Comparison of ENCODE assay signal across 8 cellular contexts in genomic region chr19:41537789-41538188, GRCh38. TPM values are rescaled to one million over a fixed set of nuclear protein-coding genes. Genes with fewer than 3 reads are reported as not detected.
DNase-seq lines count a peak whose midpoint lies in the region; ATAC-seq and TF ChIP-seq lines count a peak whose summit lies in the region.

No MANE protein-coding gene starts in this region.

- TF ChIP-seq POLR2A in esophagus muscularis mucosa (IDR thresholded peaks at IDR 0.05; ENCODE audit: low read depth), result no peak

- H3K27ac ChIP-seq in PC-3 (ENCODE audit: low read length), result no peak overlapping the region
- no peak overlapping the region for H3K27ac ChIP-seq in esophagus muscularis mucosa (replicated peaks in 1 of 4)

- H3K4me3 ChIP-seq in PC-3 (ENCODE audit: low read length), result no peak overlapping the region
- H3K4me3 ChIP-seq in esophagus muscularis mucosa, result no peak overlapping the region

- H3K27me3 ChIP-seq in PC-3 (ENCODE audit: low read length) (peaks cover 23% of the 10 kb centered on the region), esophagus muscularis mucosa (peaks cover 0 to 54% (median 0%) of the 10 kb centered on the region in 4 donors)

- no peak for ATAC-seq in stimulated activated naive CD8-positive, alpha-beta T cell treated with anti-CD3 and anti-CD28 coated beads, Interleukin-15, Interleukin-2, amounts not matched to agents 100 U/mL and 50 U/mL, for 24 hours
- ATAC-seq in PC-3 (no peak), HG02588 (IDR thresholded peaks at IDR 0.05; ENCODE audit: unreplicated experiment) (no peak)

- peaks cover 63% of the 10 kb centered on the region for H3K4me1 Mint-ChIP-seq in stimulated activated naive CD8-positive, alpha-beta T cell treated with anti-CD3 and anti-CD28 coated beads, Interleukin-15, Interleukin-2, amounts not matched to agents 100 ng/mL and 50 ng/mL, for 24 hours (ENCODE audit: low read depth)
- peaks cover 24 to 40% of the 10 kb centered on the region in 2 donors for H3K4me1 Mint-ChIP-seq in immature natural killer cell

- H3K9me3 Mint-ChIP-seq in stimulated activated naive CD8-positive, alpha-beta T cell treated with anti-CD3 and anti-CD28 coated beads, Interleukin-15, Interleukin-2, amounts not matched to agents 100 ng/mL and 50 ng/mL, for 24 hours, result no peaks in the 10 kb centered on the region
- no peaks in the 10 kb centered on the region for H3K9me3 Mint-ChIP-seq in immature natural killer cell

- H3K4me1 ChIP-seq in PC-3 (ENCODE audit: insufficient read depth, low read length) (no peaks in the 10 kb centered on the region), esophagus muscularis mucosa (peaks cover 0 to 7% (median 2%) of the 10 kb centered on the region in 4 donors)

- WGBS in esophagus muscularis mucosa, result 46% methylated on average over 1 of the region's 1 CpG

- intact Hi-C loops in PC-3 (cut with micrococcal nuclease) (no loop called here), esophagus muscularis mucosa (cut with DNase I) (no loop called here)

- H3K36me3 ChIP-seq in PC-3 (ENCODE audit: low read depth, low read length) (no peaks in the 10 kb centered on the region), esophagus muscularis mucosa (no peaks in the 10 kb centered on the region)

- peak overlapping the region; percentile 10 for H3K27ac Mint-ChIP-seq in stimulated activated naive CD8-positive, alpha-beta T cell treated with anti-CD3 and anti-CD28 coated beads, Interleukin-15, Interleukin-2, amounts not matched to agents 100 ng/mL and 50 ng/mL, for 24 hours
- peak overlapping the region in 1 of 6 donors; percentile 25 for H3K27ac Mint-ChIP-seq in immature natural killer cell

- CTCF ChIA-PET in PC-3 (lab: Charles Lee), result no interaction called here

- H3K9me2 ChIP-seq in PC-3 (replicated peaks; ENCODE audit: low read length), result no peaks in the 10 kb centered on the region

- POLR2A ChIA-PET in PC-3 (lab: Charles Lee; ENCODE audit: unreplicated experiment), result no interaction called here

- peaks cover 3% of the 10 kb centered on the region for H3K36me3 Mint-ChIP-seq in stimulated activated naive CD8-positive, alpha-beta T cell treated with anti-CD3 and anti-CD28 coated beads, Interleukin-15, Interleukin-2, amounts not matched to agents 100 ng/mL and 50 ng/mL, for 24 hours (ENCODE audit: low read depth)
- H3K36me3 Mint-ChIP-seq in immature natural killer cell, result no peaks in the 10 kb centered on the region

- H3K4me3 Mint-ChIP-seq in stimulated activated naive CD8-positive, alpha-beta T cell treated with anti-CD3 and anti-CD28 coated beads, Interleukin-15, Interleukin-2, amounts not matched to agents 100 ng/mL and 50 ng/mL, for 24 hours, result no peak overlapping the region
- H3K4me3 Mint-ChIP-seq in immature natural killer cell, result no peak overlapping the region

- no peak overlapping the region for H3K9ac ChIP-seq in PC-3 (ENCODE audit: low read length)

- no peak for TF ChIP-seq EP300 in esophagus muscularis mucosa (IDR thresholded peaks at IDR 0.05)

- H3K27me3 Mint-ChIP-seq in stimulated activated naive CD8-positive, alpha-beta T cell treated with anti-CD3 and anti-CD28 coated beads, Interleukin-15, Interleukin-2, amounts not matched to agents 100 ng/mL and 50 ng/mL, for 24 hours, result no peaks in the 10 kb centered on the region
- peaks cover 3 to 4% (median 4%) of the 10 kb centered on the region in 3 donors for H3K27me3 Mint-ChIP-seq in immature natural killer cell (ENCODE audit: low read depth in 3 of 3)

- BruUV-seq in PC-3 (replicated peaks; lab: Mats Ljungman, UMichigan), result no TSS peak

- no peak overlapping the region for H3K4me2 ChIP-seq in PC-3 (ENCODE audit: low read length)

- DNase-seq in stimulated activated naive CD8-positive, alpha-beta T cell treated with anti-CD3 and anti-CD28 coated beads, Interleukin-15, Interleukin-2, amounts not matched to agents 100 U/mL and 50 U/mL, for 24 hours, result no peak
- peak; percentile 41 for DNase-seq in PC-3
- DNase-seq in esophagus muscularis mucosa (ENCODE audit: extremely low spot score), result no peak
- DNase-seq in immature natural killer cell, result no peak
- DNase-seq in NCI-H1436 treated with DMSO at 0.1 percent for 48 hours (lab: John Stamatoyannopoulos, UW), result no peak
- DNase-seq in Ammon's horn (ENCODE audit: low spot score), result no peak

- TF ChIP-seq CTCF in PC-3 (conservative IDR thresholded peaks at IDR 0.05; ENCODE audit: low read depth, low read length) (peak; percentile 65), esophagus muscularis mucosa (IDR thresholded peaks at IDR 0.05) (peak; percentile 19 to 37 (median 19))

- H3K9me3 ChIP-seq in PC-3 (ENCODE audit: low read length), result no peaks in the 10 kb centered on the region
- peaks cover 0 to 8% (median 2%) of the 10 kb centered on the region in 4 donors for H3K9me3 ChIP-seq in esophagus muscularis mucosa

- no peaks in the 10 kb centered on the region for H3K79me2 ChIP-seq in PC-3 (ENCODE audit: low read length)

- H4K20me1 ChIP-seq in PC-3 (ENCODE audit: low read length), result no peaks in the 10 kb centered on the region

- no peaks in the 10 kb centered on the region for H3F3A ChIP-seq in PC-3 (ENCODE audit: low read length, unreplicated experiment)

- H2AFZ ChIP-seq in PC-3 (ENCODE audit: low read length), result no peak overlapping the region

RNA-seq across cellular contexts. Expression of gene CEACAM21, which starts 38.2 kb away (rescaled TPM):
- total RNA-seq in PC-3 (2014; rRNA removed) (not detected in 2 replicates), esophagus muscularis mucosa (1 to 10 TPM in 1 of 4 donors, under 1 TPM in 1, not detected in 2; 0.83 to 1.8 TPM)
- polyA plus RNA-seq in immature natural killer cell, result 10 to 100 TPM; 16.0 to 44.9 (median 43.7) TPM
